ENCODE assay signal across 21 cellular contexts in the genomic region with DNA sequence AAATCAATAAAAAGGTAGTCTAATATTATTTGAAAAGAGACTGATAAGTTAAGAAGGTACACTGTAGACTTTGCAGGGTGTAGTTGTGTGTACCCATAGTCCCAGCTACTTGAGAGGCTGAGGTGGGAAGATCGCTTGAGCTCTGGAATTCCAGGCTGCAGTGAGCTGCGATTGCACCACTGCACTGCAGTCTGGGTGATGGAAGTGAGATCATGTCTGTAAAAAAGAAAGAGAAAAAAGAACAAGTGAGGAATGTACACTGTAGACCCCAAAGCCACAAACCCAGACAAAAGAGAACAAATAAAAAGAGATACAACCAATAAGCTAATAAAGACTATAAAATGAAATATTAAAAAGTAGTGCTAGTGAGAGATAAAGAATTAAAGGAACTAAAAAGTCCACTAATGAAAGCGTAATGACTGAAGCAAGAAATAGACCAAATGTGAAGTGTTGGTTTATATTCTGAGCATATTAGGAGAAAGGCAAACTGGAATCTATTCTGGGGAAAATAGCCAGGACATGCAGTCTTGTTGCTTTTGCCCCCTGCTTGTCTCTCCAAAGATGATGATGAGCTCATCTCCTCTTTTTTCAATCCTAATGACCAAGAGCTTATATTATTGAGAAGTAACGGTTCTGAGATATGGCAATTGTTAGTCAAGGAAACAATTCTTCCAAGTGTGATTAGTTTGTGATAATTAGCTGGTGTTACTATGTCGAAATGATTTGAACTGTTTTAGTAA. TPM values are rescaled to one million over a fixed set of nuclear protein-coding genes. Genes with fewer than 3 reads are reported as not detected.
DNase-seq lines count a peak whose midpoint lies in the region; ATAC-seq and TF ChIP-seq lines count a peak whose summit lies in the region.
"Had no signal": no experiment of that assay in that cellular context is flagged by ENCODE, and none has a peak within 500 bp of the region (broad histone marks: within the 10 kb centered on the region; RNA-seq: fewer than 3 reads in every experiment).

No MANE protein-coding gene starts in this region.

- no peak overlapping the region for H3K4me2 ChIP-seq in smooth muscle cell

- POLR2A ChIA-PET in activated CD8-positive, alpha-beta T cell treated with anti-CD3 and anti-CD28 coated beads for 36 hours (lab: Charles Lee), result interaction anchor here (0.7 to 1.1 kb wide), 2 partner anchors 21 to 26 kb away, joined by 3 read pairs; no protein-coding TSS in a partner anchor

- intact Hi-C loops in activated CD8-positive, alpha-beta T cell treated with anti-CD3 and anti-CD28 coated beads for 36 hours (cut with micrococcal nuclease), result no loop called here

- H3K9me3 Mint-ChIP-seq in activated CD8-positive, alpha-beta T cell treated with anti-CD3 and anti-CD28 coated beads for 36 hours, result no peaks in the 10 kb centered on the region

- no peaks in the 10 kb centered on the region for H4K20me1 ChIP-seq in smooth muscle cell (ENCODE audit: low read depth)

- no peaks in the 10 kb centered on the region for H3K79me2 ChIP-seq in smooth muscle cell (ENCODE audit: low read depth)

- H3K9ac ChIP-seq in smooth muscle cell (ENCODE audit: low read depth), result no peak overlapping the region

- H2AFZ ChIP-seq in smooth muscle cell (ENCODE audit: low read depth), result peak overlapping the region; percentile 58

- CTCF ChIA-PET in activated CD8-positive, alpha-beta T cell treated with anti-CD3 and anti-CD28 coated beads for 36 hours (lab: Charles Lee), result no interaction called here

- ATAC-seq in GM21825 (IDR thresholded peaks at IDR 0.05; ENCODE audit: unreplicated experiment), result no peak
- no peak for ATAC-seq in activated CD8-positive, alpha-beta T cell treated with anti-CD3 and anti-CD28 coated beads for 36 hours
- ATAC-seq: PC-3 had no signal

- H3K36me3 ChIP-seq in smooth muscle cell (ENCODE audit: low read depth), result no peaks in the 10 kb centered on the region

- no peaks in the 10 kb centered on the region for H3K9me3 ChIP-seq in smooth muscle cell (replicated peaks; ENCODE audit: low read depth)

- 65% methylated on average over 5 of the region's 5 CpGs for WGBS in smooth muscle cell (ENCODE audit: low lambda C conversion rate)

- no peaks in the 10 kb centered on the region for H3K27me3 ChIP-seq in smooth muscle cell (ENCODE audit: low read depth)

- H3K4me1 Mint-ChIP-seq in activated CD8-positive, alpha-beta T cell treated with anti-CD3 and anti-CD28 coated beads for 36 hours (ENCODE audit: low read depth), result no peaks in the 10 kb centered on the region
- H3K4me1 Mint-ChIP-seq: B cell had no signal

- no peak overlapping the region for H3K4me3 ChIP-seq in astrocyte of the spinal cord (ENCODE audit: low read depth, low read length)
- H3K4me3 ChIP-seq in smooth muscle cell, result no peak overlapping the region

- DNase-seq in HT1080 (ENCODE audit: low read depth), result peak; percentile 11
- DNase-seq in astrocyte of the spinal cord (ENCODE audit: low read depth, low spot score), result peak; percentile 78
- peak; percentile 63 for DNase-seq in iris pigment epithelial cell (ENCODE audit: low read depth)
- DNase-seq in smooth muscle cell (lab: John Stamatoyannopoulos, UW; ENCODE audit: unreplicated experiment), result no peak
- no peak for DNase-seq in activated CD8-positive, alpha-beta T cell treated with anti-CD3 and anti-CD28 coated beads for 36 hours
- no peak for DNase-seq in NCI-H2029 treated with DMSO at 0.1 percent for 48 hours (lab: John Stamatoyannopoulos, UW)
- DNase-seq: DMS53, GDM1, Kasumi-1, NCI-H1694 treated with DMSO at 0.1 percent for 48 hours, NCI-H446 treated with DMSO at 0.1 percent for 48 hours, NCI-H526 treated with DMSO at 0.1 percent for 48 hours, PC-3, Right ventricle myocardium superior had no signal

- H3K27ac ChIP-seq in smooth muscle cell (ENCODE audit: low read depth), result no peak overlapping the region

- in situ Hi-C loops in astrocyte of the spinal cord (cut with HindIII; ENCODE audit: low sequenced_read_pairs), result no loop called here

- H3F3A ChIP-seq in smooth muscle cell (ENCODE audit: low read depth), result peaks cover 8% of the 10 kb centered on the region

- TF ChIP-seq CTCF in astrocyte of the spinal cord (IDR thresholded peaks at IDR 0.05; ENCODE audit: low read depth, low read length) (no peak), smooth muscle cell (IDR thresholded peaks at IDR 0.05; ENCODE audit: borderline replicate concordance, insufficient read depth, poor library complexity, severe bottlenecking) (no peak)
- no peak for TF ChIP-seq CTCF in activated CD8-positive, alpha-beta T cell treated with anti-CD3 and anti-CD28 coated beads for 36 hours (IDR thresholded peaks at IDR 0.05)

- no peak overlapping the region for H3K27ac Mint-ChIP-seq in activated CD8-positive, alpha-beta T cell treated with anti-CD3 and anti-CD28 coated beads for 36 hours
- H3K27ac Mint-ChIP-seq: B cell, CD14-positive monocyte had no signal

- H3K4me3 Mint-ChIP-seq in activated CD8-positive, alpha-beta T cell treated with anti-CD3 and anti-CD28 coated beads for 36 hours, result no peak overlapping the region
- H3K4me3 Mint-ChIP-seq: B cell, CD14-positive monocyte had no signal

- H3K36me3 Mint-ChIP-seq in activated CD8-positive, alpha-beta T cell treated with anti-CD3 and anti-CD28 coated beads for 36 hours (ENCODE audit: low read depth), result no peaks in the 10 kb centered on the region
- H3K36me3 Mint-ChIP-seq: CD14-positive monocyte had no signal

- no peaks in the 10 kb centered on the region for H3K4me1 ChIP-seq in smooth muscle cell (ENCODE audit: low read depth)

- H3K27me3 Mint-ChIP-seq in activated CD8-positive, alpha-beta T cell treated with anti-CD3 and anti-CD28 coated beads for 36 hours, result peaks cover 12% of the 10 kb centered on the region

RNA-seq across cellular contexts. Expression of a gene that starts 19.1 kb away (rescaled TPM):
- total RNA-seq in HT1080 (2014; rRNA removed; shearing (Covaris generic)), result not detected in 2 replicates
- not detected in 2 replicates for polyA plus RNA-seq in HT1080 (2015; cell fraction: cytosol; rRNA removed)
- not detected in 2 replicates for polyA plus RNA-seq in HT1080 (2015; cell fraction: nucleus; rRNA removed)
- not detected in 2 replicates for total RNA-seq in smooth muscle cell
- not detected in 2 replicates for polyA plus RNA-seq in smooth muscle cell
- not detected for total RNA-seq in activated CD8-positive, alpha-beta T cell treated with anti-CD3 and anti-CD28 coated beads for 36 hours
- total RNA-seq: H4, MCF 10A, PC-3, Right ventricle myocardium superior, RPMI7951, SK-MEL-5 had no signal
- polyA plus RNA-seq: CD14-positive monocyte had no signal

RNA-seq across cellular contexts. Expression of a gene that starts 54.6 kb away (rescaled TPM):
- total RNA-seq in HT1080 (2014; rRNA removed; shearing (Covaris generic)), result 48.0 and 49.5 TPM in 2 replicates
- 41.8 and 43.0 TPM in 2 replicates for polyA plus RNA-seq in HT1080 (2015; cell fraction: cytosol; rRNA removed)
- polyA plus RNA-seq in HT1080 (2015; cell fraction: nucleus; rRNA removed), result 18.0 TPM in 2 replicates
- total RNA-seq in smooth muscle cell, result 61.0 and 61.4 TPM in 2 replicates
- 52.2 and 57.0 TPM in 2 replicates for polyA plus RNA-seq in smooth muscle cell
- 10 to 100 TPM; 16.8 to 17.5 TPM for total RNA-seq in activated CD8-positive, alpha-beta T cell treated with anti-CD3 and anti-CD28 coated beads for 36 hours

Comparison
In these comparisons a context has a peak if more than half of its experiments do, and no peak if none do; other contexts are left out.
1. DNase-seq: peak in HT1080 (single experiment), astrocyte of the spinal cord (single experiment) and iris pigment epithelial cell (single experiment); none in smooth muscle cell (single experiment), activated CD8-positive, alpha-beta T cell treated with anti-CD3 and anti-CD28 coated beads for 36 hours (single experiment) and NCI-H2029 treated with DMSO at 0.1 percent for 48 hours (single experiment).